Comparison of ENCODE assay signal across 2 cellular contexts in the genomic region with DNA sequence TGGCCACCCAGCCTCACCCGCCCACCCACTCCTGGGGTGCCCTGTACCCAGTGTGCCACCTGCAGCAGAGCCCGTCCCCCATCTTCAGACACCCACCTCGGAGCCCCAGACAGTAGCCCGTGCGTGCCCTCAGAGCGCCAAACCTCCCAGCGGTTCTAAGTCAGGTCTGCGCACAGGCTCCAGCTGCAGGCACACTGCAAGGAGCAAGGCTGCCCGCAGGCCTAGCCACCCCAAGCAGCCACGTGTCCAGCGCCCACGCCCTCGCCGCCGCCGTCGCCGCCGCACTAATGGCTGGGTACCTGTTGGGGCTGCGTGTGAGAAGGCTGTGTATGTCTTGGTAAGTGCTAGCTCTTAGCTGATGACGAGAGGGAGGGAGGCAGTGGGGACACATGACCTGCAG.
TF ChIP-seq lines count a peak whose summit lies in the region.

No MANE protein-coding gene starts in this region.

TF ChIP-seq in HepG2, 621 proteins besides CTCF, POLR2A, EP300 and RAD21:
- TF ChIP-seq NFRKB (IDR thresholded peaks at IDR 0.05) (no peak), AGO2 (optimal IDR thresholded peaks at IDR 0.05; ENCODE audit: low read depth, low read length) (peak; percentile 56), POLR2G (IDR thresholded peaks at IDR 0.05; ENCODE audit: low read depth, low read length) (no peak), FOXA3 (CRISPR knock-in tag; IDR thresholded peaks at IDR 0.05) (no peak), ZC3H13 (CRISPR knock-in tag; IDR thresholded peaks at IDR 0.05) (no peak), PHF21A (CRISPR knock-in tag; IDR thresholded peaks at IDR 0.05) (no peak), ARNTL (CRISPR knock-in tag; IDR thresholded peaks at IDR 0.05) (no peak), ZNF772 (CRISPR knock-in tag; IDR thresholded peaks at IDR 0.05) (no peak)
- TF ChIP-seq, protein P1, sequence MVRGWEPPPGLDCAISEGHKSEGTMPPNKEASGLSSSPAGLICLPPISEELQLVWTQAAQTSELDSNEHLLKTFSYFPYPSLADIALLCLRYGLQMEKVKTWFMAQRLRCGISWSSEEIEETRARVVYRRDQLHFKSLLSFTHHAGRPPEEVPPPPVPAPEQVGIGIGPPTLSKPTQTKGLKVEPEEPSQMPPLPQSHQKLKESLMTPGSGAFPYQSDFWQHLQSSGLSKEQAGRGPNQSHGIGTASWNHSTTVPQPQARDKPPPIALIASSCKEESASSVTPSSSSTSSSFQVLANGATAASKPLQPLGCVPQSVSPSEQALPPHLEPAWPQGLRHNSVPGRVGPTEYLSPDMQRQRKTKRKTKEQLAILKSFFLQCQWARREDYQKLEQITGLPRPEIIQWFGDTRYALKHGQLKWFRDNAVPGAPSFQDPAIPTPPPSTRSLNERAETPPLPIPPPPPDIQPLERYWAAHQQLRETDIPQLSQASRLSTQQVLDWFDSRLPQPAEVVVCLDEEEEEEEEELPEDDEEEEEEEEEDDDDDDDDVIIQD (CRISPR knock-in tag; IDR thresholded peaks at IDR 0.05; ENCODE audit: low read depth) = no peak
TF ChIP-seq in HepG2: peak in this region for 1.

TF ChIP-seq in H1, 55 proteins besides CTCF, POLR2A, EP300 and RAD21:
- TF ChIP-seq BACH1 (IDR thresholded peaks at IDR 0.05; ENCODE audit: low read length) (no peak), KDM4A (IDR thresholded peaks at IDR 0.05; ENCODE audit: low read depth, low read length, severe bottlenecking) (no peak), EGR1 (IDR thresholded peaks at IDR 0.05; ENCODE audit: borderline replicate concordance, low read depth, low read length) (no peak), GTF2F1 (IDR thresholded peaks at IDR 0.05; ENCODE audit: borderline replicate concordance, low read depth, low read length) (no peak), RNF2 (IDR thresholded peaks at IDR 0.05; ENCODE audit: borderline replicate concordance, low read depth, low read length, missing control alignments, poor library complexity, severe bottlenecking) (no peak), CHD1 (IDR thresholded peaks at IDR 0.05; ENCODE audit: low read depth, low read length) (no peak), GABPA (IDR thresholded peaks at IDR 0.05; ENCODE audit: borderline replicate concordance, insufficient read depth, low read length) (no peak), CHD7 (IDR thresholded peaks at IDR 0.05; ENCODE audit: insufficient replicate concordance, low read length) (no peak), CHD2 (IDR thresholded peaks at IDR 0.05; ENCODE audit: low read length) (no peak), KDM5A (IDR thresholded peaks at IDR 0.05; ENCODE audit: low read length) (no peak)
